Comparison of ENCODE assay signal across 8 cellular contexts in the genomic region with DNA sequence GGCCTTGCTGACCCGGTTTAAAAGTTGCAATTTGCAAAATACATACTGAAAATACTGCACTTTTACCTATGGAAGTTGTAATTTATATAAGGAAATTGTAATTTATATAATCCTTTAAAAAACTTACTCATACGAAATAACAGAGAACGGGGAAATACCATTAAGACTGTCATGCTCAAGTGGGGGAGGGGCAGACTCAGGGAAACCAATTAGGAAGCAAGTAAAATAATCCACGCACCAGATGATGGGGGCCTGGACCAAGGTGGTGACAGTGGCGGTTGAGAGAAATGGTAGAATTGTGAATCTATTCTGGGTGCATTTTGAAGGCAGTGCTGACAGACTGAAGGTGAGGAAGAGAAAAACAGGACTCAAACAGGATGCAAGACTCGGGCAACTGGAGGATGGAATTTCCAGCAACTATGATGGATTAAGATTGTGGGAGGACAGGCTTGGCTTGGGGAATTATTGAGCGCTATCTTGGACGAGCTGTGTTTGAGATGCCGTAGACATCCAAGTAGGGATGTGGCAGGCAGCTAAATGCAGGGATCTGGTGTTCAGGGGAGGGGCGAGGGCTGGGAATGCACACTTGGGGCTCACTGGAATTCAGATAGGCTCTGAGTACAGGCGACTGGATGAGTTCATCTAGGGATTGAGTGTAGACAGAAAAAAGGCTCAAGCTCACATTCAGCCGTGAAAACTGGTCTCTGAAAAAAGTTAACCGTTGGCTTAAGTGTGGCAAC. TPM values are rescaled to one million over a fixed set of nuclear protein-coding genes. Genes with fewer than 3 reads are reported as not detected.
DNase-seq lines count a peak whose midpoint lies in the region; ATAC-seq and FAIRE-seq lines count a peak whose summit lies in the region.

No MANE protein-coding gene starts in this region.

- H3K9ac ChIP-seq in iPS-15b (ENCODE audit: low read depth, low read length): no peak overlapping the region

- WGBS in small intestine, 3 donors: 22 to 29% (median 23%) methylated on average over 13 of the region's 13 CpGs

- peak; percentile 66 for DNase-seq in AG20443 (ENCODE audit: low spot score)
- peak; percentile 44 for DNase-seq in HTR-8/SVneo (ENCODE audit: insufficient read length, low spot score)
- DNase-seq in amniotic stem cell (lab: John Stamatoyannopoulos, UW): peak; percentile 12
- DNase-seq in small intestine: peak; percentile 4
- no peak for DNase-seq in NCI-H2171 treated with DMSO at 0.1 percent for 48 hours (lab: John Stamatoyannopoulos, UW)
- no peak for DNase-seq in activated naive CD4-positive, alpha-beta T cell treated with anti-CD3 and anti-CD28 coated beads, Interleukin-2, amount 50 U/mL, for 16 hours

- H3K27ac ChIP-seq in small intestine (ENCODE audit: low read depth in 1 of 2, low read length in 1 of 2): no peak overlapping the region

- H3K4me1 ChIP-seq in iPS-15b (ENCODE audit: control insufficient read depth, insufficient read depth, low read length) (peaks cover 5% of the 10 kb centered on the region), small intestine (ENCODE audit: control insufficient read depth in 2 of 2, insufficient read depth in 1 of 2, low read depth in 1 of 2, low read length in 1 of 2) (peaks cover 0 to 3% of the 10 kb centered on the region in 2 donors)

- no peaks in the 10 kb centered on the region for H3K27me3 ChIP-seq in iPS-15b (ENCODE audit: control insufficient read depth, insufficient read depth, low read length)
- H3K27me3 ChIP-seq in small intestine (ENCODE audit: control insufficient read depth in 2 of 2, insufficient read depth in 2 of 2, low read length in 2 of 2): peaks cover 0 to under 1% of the 10 kb centered on the region in 2 donors

- no peaks in the 10 kb centered on the region for H3K36me3 ChIP-seq in iPS-15b (ENCODE audit: control insufficient read depth, insufficient read depth, low read length)
- no peaks in the 10 kb centered on the region for H3K36me3 ChIP-seq in small intestine (ENCODE audit: control insufficient read depth in 2 of 2, insufficient read depth in 2 of 2, low read length in 2 of 2)

- no peak for FAIRE-seq in HTR-8/SVneo (lab: Jason Lieb, UNC)
- no peak for FAIRE-seq in small intestine (lab: Jason Lieb, UNC)

- H3K9me3 ChIP-seq in iPS-15b (ENCODE audit: control insufficient read depth, insufficient read depth, low read length) (no peaks in the 10 kb centered on the region), small intestine (ENCODE audit: control insufficient read depth, low read depth) (no peaks in the 10 kb centered on the region)

- peak overlapping the region; percentile 91 for H3K4me3 ChIP-seq in iPS-15b (ENCODE audit: low read depth, low read length)
- H3K4me3 ChIP-seq in small intestine (ENCODE audit: low read depth in 1 of 2, low read length in 2 of 2): peak overlapping the region in 1 of 2 donors; percentile 94

- ATAC-seq in HG03469 (IDR thresholded peaks at IDR 0.05; ENCODE audit: unreplicated experiment): no peak

RNA-seq across cellular contexts. Expression of gene LCA5L, which starts 1.0 kb away (rescaled TPM):
- polyA plus RNA-seq in small intestine: under 1 TPM in 1 of 3 donors, not detected in 2; 0.85 TPM

RNA-seq across cellular contexts. Expression of gene SH3BGR, which starts 7.2 kb away (rescaled TPM):
- polyA plus RNA-seq in small intestine: 1 to 10 TPM; 2.6 to 8.7 (median 4.9) TPM

Comparison
In these comparisons a context has a peak if more than half of its experiments do, and no peak if none do; other contexts are left out.
1. DNase-seq: peak in AG20443 (single experiment), HTR-8/SVneo (single experiment), amniotic stem cell (single experiment) and small intestine (single experiment); none in NCI-H2171 treated with DMSO at 0.1 percent for 48 hours (single experiment) and activated naive CD4-positive, alpha-beta T cell treated with anti-CD3 and anti-CD28 coated beads, Interleukin-2, amount 50 U/mL, for 16 hours (single experiment).